In genomic region chr7:79091661-79092060, GRCh38 we compare ENCODE assay signal across 1 cellular context.
TF ChIP-seq lines count a peak whose summit lies in the region.

No MANE protein-coding gene starts in this region.

TF ChIP-seq in GM12878, 131 proteins besides CTCF, POLR2A, EP300 and RAD21 (continued from another document):
- peak; percentile 41; the same call in 1 of the 2 replicates for TF ChIP-seq ZBTB40 (IDR thresholded peaks at IDR 0.05; ENCODE audit: borderline replicate concordance)
- no peak for TF ChIP-seq GATAD2B (conservative IDR thresholded peaks at IDR 0.05; ENCODE audit: low read depth)
- TF ChIP-seq CREB1 (IDR thresholded peaks at IDR 0.05; ENCODE audit: low read depth), result no peak
